In the genomic region with DNA sequence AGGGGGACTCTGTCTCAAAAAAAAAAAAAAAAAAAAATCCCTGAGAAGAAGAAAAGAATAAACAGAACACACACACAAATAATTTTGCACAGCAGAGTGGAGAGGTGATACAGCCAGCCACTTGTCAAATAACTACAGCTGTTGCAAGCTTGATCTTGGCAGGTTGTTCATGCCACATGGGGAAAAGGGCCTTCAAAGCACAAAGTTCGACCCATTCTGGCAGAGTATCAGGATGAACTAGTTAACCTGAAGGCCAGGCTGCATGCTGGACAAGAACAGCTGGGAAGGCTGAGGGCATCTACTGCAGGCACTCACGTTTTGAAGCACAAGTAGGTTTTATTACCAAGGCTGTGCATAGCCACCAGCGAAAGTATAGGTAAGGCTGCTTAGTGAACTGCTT, we compare ENCODE assay signal across 3 cellular contexts.
TF ChIP-seq lines count a peak whose summit lies in the region.

No MANE protein-coding gene starts in this region.

TF ChIP-seq in liver, 16 proteins besides CTCF, POLR2A, EP300 and RAD21:
- TF ChIP-seq, protein P1, sequence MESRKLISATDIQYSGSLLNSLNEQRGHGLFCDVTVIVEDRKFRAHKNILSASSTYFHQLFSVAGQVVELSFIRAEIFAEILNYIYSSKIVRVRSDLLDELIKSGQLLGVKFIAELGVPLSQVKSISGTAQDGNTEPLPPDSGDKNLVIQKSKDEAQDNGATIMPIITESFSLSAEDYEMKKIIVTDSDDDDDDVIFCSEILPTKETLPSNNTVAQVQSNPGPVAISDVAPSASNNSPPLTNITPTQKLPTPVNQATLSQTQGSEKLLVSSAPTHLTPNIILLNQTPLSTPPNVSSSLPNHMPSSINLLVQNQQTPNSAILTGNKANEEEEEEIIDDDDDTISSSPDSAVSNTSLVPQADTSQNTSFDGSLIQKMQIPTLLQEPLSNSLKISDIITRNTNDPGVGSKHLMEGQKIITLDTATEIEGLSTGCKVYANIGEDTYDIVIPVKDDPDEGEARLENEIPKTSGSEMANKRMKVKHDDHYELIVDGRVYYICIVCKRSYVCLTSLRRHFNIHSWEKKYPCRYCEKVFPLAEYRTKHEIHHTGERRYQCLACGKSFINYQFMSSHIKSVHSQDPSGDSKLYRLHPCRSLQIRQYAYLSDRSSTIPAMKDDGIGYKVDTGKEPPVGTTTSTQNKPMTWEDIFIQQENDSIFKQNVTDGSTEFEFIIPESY (IDR thresholded peaks at IDR 0.05), result peak; percentile 67
- peak; percentile 80 to 90 for TF ChIP-seq HNF4A (conservative IDR thresholded peaks at IDR 0.05)
- TF ChIP-seq JUND (IDR thresholded peaks at IDR 0.05), result peak in 1 of 2 donors; percentile 52
- TF ChIP-seq NR2F2 (IDR thresholded peaks at IDR 0.05), result no peak
- peak in 1 of 2 donors; percentile 19 for TF ChIP-seq EGR1 (IDR thresholded peaks at IDR 0.05; ENCODE audit: low read depth in 2 of 2)
- no peak for TF ChIP-seq TAF1 (conservative IDR thresholded peaks at IDR 0.05)
- TF ChIP-seq FOXA1 (IDR thresholded peaks at IDR 0.05), result peak; percentile 48
- TF ChIP-seq ATF3 (IDR thresholded peaks at IDR 0.05), result no peak
- peak; percentile 49 for TF ChIP-seq HNF4G (IDR thresholded peaks at IDR 0.05)
- peak; percentile 66 to 88 for TF ChIP-seq RXRA (IDR thresholded peaks at IDR 0.05)
- peak; percentile 78 for TF ChIP-seq SP1 (IDR thresholded peaks at IDR 0.05)
- TF ChIP-seq, protein P2, sequence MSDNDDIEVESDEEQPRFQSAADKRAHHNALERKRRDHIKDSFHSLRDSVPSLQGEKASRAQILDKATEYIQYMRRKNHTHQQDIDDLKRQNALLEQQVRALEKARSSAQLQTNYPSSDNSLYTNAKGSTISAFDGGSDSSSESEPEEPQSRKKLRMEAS (IDR thresholded peaks at IDR 0.05), result peak; percentile 90
- TF ChIP-seq YY1 (IDR thresholded peaks at IDR 0.05), result peak; percentile 61
- TF ChIP-seq GABPA (IDR thresholded peaks at IDR 0.05 in 1 of 2, conservative IDR thresholded peaks at IDR 0.05 in 1 of 2), result peak in 1 of 2 donors; percentile 18
- no peak for TF ChIP-seq FOXA2 (IDR thresholded peaks at IDR 0.05)
- peak; percentile 51 for TF ChIP-seq REST (IDR thresholded peaks at IDR 0.05)

TF ChIP-seq in HepG2, 621 proteins besides CTCF, POLR2A, EP300 and RAD21:
- TF ChIP-seq ISX (CRISPR knock-in tag; conservative IDR thresholded peaks at IDR 0.05) (no peak), RARG (CRISPR knock-in tag; IDR thresholded peaks at IDR 0.05; ENCODE audit: low read depth) (no peak), ZNF749 (CRISPR knock-in tag; IDR thresholded peaks at IDR 0.05; ENCODE audit: borderline replicate concordance) (no peak), CC2D1A (CRISPR knock-in tag; IDR thresholded peaks at IDR 0.05) (no peak), ZFP41 (CRISPR knock-in tag; IDR thresholded peaks at IDR 0.05; ENCODE audit: borderline replicate concordance) (no peak), RFXANK (CRISPR knock-in tag; IDR thresholded peaks at IDR 0.05) (no peak), USF2 (IDR thresholded peaks at IDR 0.05; ENCODE audit: low read depth, low read length) (no peak), USF2 (CRISPR knock-in tag; IDR thresholded peaks at IDR 0.05; ENCODE audit: borderline replicate concordance) (no peak), HNRNPLL (IDR thresholded peaks at IDR 0.05; ENCODE audit: low read depth, low read length, poor library complexity, severe bottlenecking) (no peak), SRSF4 (IDR thresholded peaks at IDR 0.05; ENCODE audit: low read depth, low read length, poor library complexity, severe bottlenecking) (no peak), ISL2 (CRISPR knock-in tag; IDR thresholded peaks at IDR 0.05) (no peak), ATF2 (CRISPR knock-in tag; IDR thresholded peaks at IDR 0.05) (no peak), IKZF4 (CRISPR knock-in tag; IDR thresholded peaks at IDR 0.05; ENCODE audit: borderline replicate concordance, low read depth, not compliant biosample characterization) (no peak), ZNF354B (CRISPR knock-in tag; IDR thresholded peaks at IDR 0.05) (no peak), SSRP1 (CRISPR knock-in tag; IDR thresholded peaks at IDR 0.05) (no peak), ZNF33A (CRISPR knock-in tag; IDR thresholded peaks at IDR 0.05; ENCODE audit: borderline replicate concordance) (no peak), NCOA1 (CRISPR knock-in tag; IDR thresholded peaks at IDR 0.05) (no peak), ZNF83 (CRISPR knock-in tag; IDR thresholded peaks at IDR 0.05; ENCODE audit: borderline replicate concordance) (no peak)
- TF ChIP-seq, protein P3, sequence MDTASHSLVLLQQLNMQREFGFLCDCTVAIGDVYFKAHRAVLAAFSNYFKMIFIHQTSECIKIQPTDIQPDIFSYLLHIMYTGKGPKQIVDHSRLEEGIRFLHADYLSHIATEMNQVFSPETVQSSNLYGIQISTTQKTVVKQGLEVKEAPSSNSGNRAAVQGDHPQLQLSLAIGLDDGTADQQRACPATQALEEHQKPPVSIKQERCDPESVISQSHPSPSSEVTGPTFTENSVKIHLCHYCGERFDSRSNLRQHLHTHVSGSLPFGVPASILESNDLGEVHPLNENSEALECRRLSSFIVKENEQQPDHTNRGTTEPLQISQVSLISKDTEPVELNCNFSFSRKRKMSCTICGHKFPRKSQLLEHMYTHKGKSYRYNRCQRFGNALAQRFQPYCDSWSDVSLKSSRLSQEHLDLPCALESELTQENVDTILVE (CRISPR knock-in tag; IDR thresholded peaks at IDR 0.05), result no peak

TF ChIP-seq in H1, 55 proteins besides CTCF, POLR2A, EP300 and RAD21:
- TF ChIP-seq JUN (IDR thresholded peaks at IDR 0.05; ENCODE audit: low read depth, low read length), result no peak
- TF ChIP-seq SIN3A (conservative IDR thresholded peaks at IDR 0.05 in 1 of 2, IDR thresholded peaks at IDR 0.05 in 1 of 2; ENCODE audit: low read depth in 1 of 2, low read length in 2 of 2), result no peak
- TF ChIP-seq USF2 (IDR thresholded peaks at IDR 0.05; ENCODE audit: low read length), result no peak
- no peak for TF ChIP-seq SRF (IDR thresholded peaks at IDR 0.05; ENCODE audit: low read depth, low read length)
- no peak for TF ChIP-seq ZNF274 (IDR thresholded peaks at IDR 0.05; ENCODE audit: borderline replicate concordance, extremely low read depth, low read length)
- TF ChIP-seq TAF7 (optimal IDR thresholded peaks at IDR 0.05; ENCODE audit: borderline replicate concordance, low read depth, low read length), result no peak
- no peak for TF ChIP-seq SIX5 (IDR thresholded peaks at IDR 0.05; ENCODE audit: low read depth, low read length)
- TF ChIP-seq JUND (IDR thresholded peaks at IDR 0.05; ENCODE audit: low read length), result no peak
- TF ChIP-seq RBBP5 (IDR thresholded peaks at IDR 0.05; ENCODE audit: borderline replicate concordance, low read depth, low read length), result no peak
- no peak for TF ChIP-seq TCF12 (IDR thresholded peaks at IDR 0.05; ENCODE audit: low read depth, low read length)
- TF ChIP-seq RNF2 (IDR thresholded peaks at IDR 0.05; ENCODE audit: borderline replicate concordance, low read depth, low read length, missing control alignments, poor library complexity, severe bottlenecking), result no peak
TF ChIP-seq in H1: peak in this region for 0.
